Comparison of ENCODE assay signal across 9 cellular contexts in the genomic region with DNA sequence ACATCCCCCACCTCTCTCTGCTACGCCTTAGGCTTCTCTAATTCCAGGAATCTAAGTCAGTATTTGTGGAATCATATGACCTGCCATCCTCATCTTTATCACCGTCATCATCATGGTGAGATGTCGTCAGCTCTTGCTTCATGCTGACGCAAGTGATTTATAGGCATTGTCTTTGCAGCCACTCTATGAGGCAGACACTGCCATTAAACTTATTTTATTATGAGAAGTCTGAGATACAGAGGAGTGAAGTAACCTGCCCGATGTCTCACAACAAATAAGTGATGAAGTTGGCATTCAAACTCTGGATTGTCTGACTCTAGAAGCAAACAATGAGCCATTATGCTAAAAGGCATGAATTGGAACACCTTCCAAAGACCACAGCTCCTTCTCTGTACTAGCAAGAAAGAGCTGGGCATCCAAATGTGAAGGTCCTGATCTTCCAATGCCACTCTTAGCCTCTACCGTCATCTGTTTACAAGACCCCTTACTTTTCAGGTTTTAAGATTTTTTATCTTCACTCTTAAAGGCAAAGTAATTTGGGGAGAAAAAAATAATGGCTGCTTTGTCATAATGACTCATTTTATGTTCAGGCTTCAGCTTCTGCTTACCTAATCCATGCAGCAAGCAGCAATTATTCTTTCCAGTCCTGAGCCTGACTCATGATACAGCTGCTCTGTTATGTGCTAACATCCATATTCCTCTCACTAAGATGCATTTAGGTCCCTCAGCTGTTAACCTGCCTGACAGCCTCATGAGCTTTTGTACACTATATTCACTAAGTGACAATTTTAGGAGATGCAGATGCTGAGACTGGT.
DNase-seq lines count a peak whose midpoint lies in the region; ATAC-seq and TF ChIP-seq lines count a peak whose summit lies in the region.
"Had no signal": no experiment of that assay in that cellular context is flagged by ENCODE, and none has a peak within 500 bp of the region (broad histone marks: within the 10 kb centered on the region; RNA-seq: fewer than 3 reads in every experiment).

No MANE protein-coding gene starts in this region.

- no peaks in the 10 kb centered on the region for H3K9me3 ChIP-seq in trophoblast cell (ENCODE audit: insufficient read depth, low read depth, low read length)

- H4K91ac ChIP-seq in trophoblast cell (ENCODE audit: low read depth, low read length) = no peak overlapping the region

- no peak overlapping the region for H3K27ac Mint-ChIP-seq in osteocyte (ENCODE audit: unreplicated experiment)
- H3K27ac Mint-ChIP-seq in natural killer cell treated with Interleukin-12 subunit alpha and Interleukin-12 subunit beta and Interleukin-15 and Interleukin-18, amount 100 ng/mL, for 72 hours = no peak overlapping the region
- H3K27ac Mint-ChIP-seq: activated T-helper 2 cell treated with anti-CD3 and anti-CD28 coated beads, Interferon-gamma antibody, Interleukin-2, Interleukin-4, amounts not matched to agents 10 μg/mL and 5 μg/mL and 100 μg/mL, durations not matched to agents 14 hours and 24 hours and 36 hours had no signal

- no peaks in the 10 kb centered on the region for H3K79me2 ChIP-seq in trophoblast cell (ENCODE audit: control insufficient read depth, insufficient read depth, low read length, poor library complexity)

- H3K9me3 Mint-ChIP-seq in osteocyte (ENCODE audit: unreplicated experiment) = no peaks in the 10 kb centered on the region
- H3K9me3 Mint-ChIP-seq in natural killer cell treated with Interleukin-12 subunit alpha and Interleukin-12 subunit beta and Interleukin-15 and Interleukin-18, amount 100 ng/mL, for 72 hours = no peaks in the 10 kb centered on the region
- H3K9me3 Mint-ChIP-seq: activated T-helper 2 cell treated with anti-CD3 and anti-CD28 coated beads, Interferon-gamma antibody, Interleukin-2, Interleukin-4, amounts not matched to agents 10 μg/mL and 5 μg/mL and 100 μg/mL, durations not matched to agents 14 hours and 24 hours and 36 hours had no signal

- no peak overlapping the region for H2AFZ ChIP-seq in trophoblast cell (ENCODE audit: insufficient read depth, low read length, poor library complexity)

- H3K4ac ChIP-seq in trophoblast cell (ENCODE audit: low read depth, low read length) = no peak overlapping the region

- H3K36me3 Mint-ChIP-seq in osteocyte (ENCODE audit: unreplicated experiment) = no peaks in the 10 kb centered on the region
- no peaks in the 10 kb centered on the region for H3K36me3 Mint-ChIP-seq in natural killer cell treated with Interleukin-12 subunit alpha and Interleukin-12 subunit beta and Interleukin-15 and Interleukin-18, amount 100 ng/mL, for 72 hours

- no peak overlapping the region for H3K18ac ChIP-seq in trophoblast cell (ENCODE audit: low read length)

- DNase-seq in EL (peak; percentile 84), NOMO-1 treated with dmso at 0.1 percent for 144 hours (lab: John Stamatoyannopoulos, UW; ENCODE audit: unreplicated experiment) (peak; percentile 38), dermis blood vessel endothelial cell (peak; percentile 16), trophoblast cell (peak; percentile 95 to 97), osteocyte (ENCODE audit: extremely low spot score, unreplicated experiment) (no peak), NCI-H1092 (lab: John Stamatoyannopoulos, UW) (no peak)
- no peak for DNase-seq in natural killer cell treated with Interleukin-12 subunit alpha and Interleukin-12 subunit beta and Interleukin-15 and Interleukin-18, amount 100 ng/mL, for 72 hours (ENCODE audit: low spot score)

- H3K4me1 ChIP-seq in trophoblast cell (ENCODE audit: control insufficient read depth in 1 of 2, insufficient read depth in 2 of 2, low read length in 2 of 2) = peaks cover 4 to 6% of the 10 kb centered on the region in 2 experiments

- H3K79me1 ChIP-seq in trophoblast cell (ENCODE audit: low read length) = peaks cover 4% of the 10 kb centered on the region

- H2BK5ac ChIP-seq in trophoblast cell (ENCODE audit: low read depth, low read length, poor library complexity) = no peak overlapping the region

- no peak overlapping the region for H3K4me2 ChIP-seq in trophoblast cell (ENCODE audit: low read length)

- H3K36me3 ChIP-seq in trophoblast cell (ENCODE audit: control insufficient read depth in 1 of 2, insufficient read depth in 2 of 2, low read length in 2 of 2) = no peaks in the 10 kb centered on the region

- H2BK120ac ChIP-seq in trophoblast cell (ENCODE audit: insufficient read depth, low read length, poor library complexity) = no peak overlapping the region

- TF ChIP-seq CTCF in osteocyte (IDR thresholded peaks at IDR 0.05) = no peak

- WGBS in trophoblast cell (ENCODE audit: extremely low coverage, insufficient coverage, insufficient read length) = no CpG with 5 or more reads among the region's 6 CpGs

- H3K27me3 ChIP-seq in trophoblast cell (ENCODE audit: insufficient read depth, low read length) = no peaks in the 10 kb centered on the region

- H3K9ac ChIP-seq in trophoblast cell (ENCODE audit: low read length) = no peak overlapping the region

- no peak overlapping the region for H3K4me3 ChIP-seq in trophoblast cell (ENCODE audit: low read depth, low read length)

- no peak overlapping the region for H2AK5ac ChIP-seq in trophoblast cell (ENCODE audit: low read length)

- H3K23ac ChIP-seq in trophoblast cell (ENCODE audit: low read length) = no peak overlapping the region

- H2BK12ac ChIP-seq in trophoblast cell (ENCODE audit: low read length) = no peak overlapping the region

- no peak overlapping the region for H3K14ac ChIP-seq in trophoblast cell (ENCODE audit: low read length)

- peaks cover 15% of the 10 kb centered on the region for H3K27me3 Mint-ChIP-seq in osteocyte (ENCODE audit: unreplicated experiment)
- H3K27me3 Mint-ChIP-seq in natural killer cell treated with Interleukin-12 subunit alpha and Interleukin-12 subunit beta and Interleukin-15 and Interleukin-18, amount 100 ng/mL, for 72 hours = peaks cover 12 to 23% of the 10 kb centered on the region in 2 donors

- no peak for ATAC-seq in natural killer cell treated with Interleukin-12 subunit alpha and Interleukin-12 subunit beta and Interleukin-15 and Interleukin-18, amount 100 ng/mL, for 72 hours
- no peak for ATAC-seq in HG02981 (IDR thresholded peaks at IDR 0.05; ENCODE audit: unreplicated experiment)

- H4K8ac ChIP-seq in trophoblast cell (ENCODE audit: low read depth, low read length) = no peak overlapping the region

- H3K4me1 Mint-ChIP-seq in osteocyte (ENCODE audit: unreplicated experiment) = no peaks in the 10 kb centered on the region
- no peaks in the 10 kb centered on the region for H3K4me1 Mint-ChIP-seq in natural killer cell treated with Interleukin-12 subunit alpha and Interleukin-12 subunit beta and Interleukin-15 and Interleukin-18, amount 100 ng/mL, for 72 hours (ENCODE audit: low read depth in 2 of 2)

- peak overlapping the region; percentile 21 for H3K27ac ChIP-seq in trophoblast cell (ENCODE audit: low read depth, low read length)

- H4K12ac ChIP-seq in trophoblast cell (ENCODE audit: low read depth, low read length) = no peak overlapping the region

- no peak overlapping the region for H3K4me3 Mint-ChIP-seq in osteocyte (ENCODE audit: unreplicated experiment)
- H3K4me3 Mint-ChIP-seq in natural killer cell treated with Interleukin-12 subunit alpha and Interleukin-12 subunit beta and Interleukin-15 and Interleukin-18, amount 100 ng/mL, for 72 hours = no peak overlapping the region

Comparison
In these comparisons a context has a peak if more than half of its experiments do, and no peak if none do; other contexts are left out.
1. DNase-seq: peak in EL (single experiment), NOMO-1 treated with dmso at 0.1 percent for 144 hours (single experiment), dermis blood vessel endothelial cell (single experiment) and trophoblast cell (2 of 2); none in osteocyte (single experiment), natural killer cell treated with Interleukin-12 subunit alpha and Interleukin-12 subunit beta and Interleukin-15 and Interleukin-18, amount 100 ng/mL, for 72 hours (single experiment) and NCI-H1092 (single experiment).